Comparison of ENCODE assay signal across 22 cellular contexts in genomic region chr10:129280103-129280502, GRCh38.
A peak's percentile ranks its signal among the peaks of the same experiment; 100 is the strongest.
DNase-seq lines count a peak whose midpoint lies in the region; ATAC-seq and TF ChIP-seq lines count a peak whose summit lies in the region.
"Had no signal": no experiment of that assay in that cellular context is flagged by ENCODE, and none has a peak within 500 bp of the region (broad histone marks: within the 10 kb centered on the region; RNA-seq: fewer than 3 reads in every experiment).

No MANE protein-coding gene starts in this region.

- H3K4me3 ChIP-seq in heart left ventricle, result no peak overlapping the region
- no peak overlapping the region for H3K4me3 ChIP-seq in A673 (ENCODE audit: low read depth, low read length, poor library complexity, severe bottlenecking)
- H3K4me3 ChIP-seq: BLaER1 treated with 17β-estradiol and CSF1 and Interleukin-3, amounts not matched to agents 10 nM and 100 nM; GM12878; HAP-1 had no signal

- CTCF ChIA-PET in A673 (lab: Charles Lee), result no interaction called here

- no peaks in the 10 kb centered on the region for H3K27me3 Mint-ChIP-seq in nephron (ENCODE audit: low read depth)

- BruUV-seq in A673 (replicated peaks; lab: Mats Ljungman, UMichigan), result no TSS peak

- H3K9me3 Mint-ChIP-seq in nephron, result peaks cover 15% of the 10 kb centered on the region

- H3K4me1 Mint-ChIP-seq in nephron, result peaks cover 57% of the 10 kb centered on the region
- H3K4me1 Mint-ChIP-seq: CD14-positive monocyte had no signal

- intact Hi-C loops in Right ventricle myocardium inferior (cut with DNase I) (no loop called here), heart left ventricle (cut with DNase I) (no loop called here), A673 (cut with micrococcal nuclease; ENCODE audit: unreplicated experiment) (no loop called here)

- peak; percentile 60 for ATAC-seq in Right ventricle myocardium inferior
- no peak for ATAC-seq in heart left ventricle
- ATAC-seq in GM19397 (IDR thresholded peaks at IDR 0.05; ENCODE audit: unreplicated experiment), result no peak
- no peak for ATAC-seq in GM19324 (IDR thresholded peaks at IDR 0.05; ENCODE audit: low FRiP score, unreplicated experiment)
- ATAC-seq: GM12878 had no signal

- H3K4me1 ChIP-seq in heart left ventricle, result peaks cover 0 to 18% (median 0%) of the 10 kb centered on the region in 12 donors
- peaks cover 16% of the 10 kb centered on the region for H3K4me1 ChIP-seq in A673 (ENCODE audit: insufficient read depth, low read length, poor library complexity, severe bottlenecking)
- H3K4me1 ChIP-seq: BE2C, HAP-1 had no signal

- H3K27me3 ChIP-seq in heart left ventricle (peaks cover 0 to 4% (median 0%) of the 10 kb centered on the region in 9 donors), A673 (replicated peaks; ENCODE audit: insufficient read depth, low read depth, low read length, poor library complexity) (no peaks in the 10 kb centered on the region)
- H3K27me3 ChIP-seq: BE2C; BLaER1 treated with 17β-estradiol and CSF1 and Interleukin-3, amounts not matched to agents 10 nM and 100 nM had no signal

- no peak for TF ChIP-seq CTCF in heart left ventricle (IDR thresholded peaks at IDR 0.05)
- TF ChIP-seq CTCF in A673 (conservative IDR thresholded peaks at IDR 0.05; ENCODE audit: low read depth, low read length), result no peak
- no peak for TF ChIP-seq CTCF in nephron (IDR thresholded peaks at IDR 0.05; ENCODE audit: unreplicated experiment in 3 of 3)

- WGBS in heart left ventricle, 4 donors, result 55 to 65% (median 63%) methylated on average over 1 of the region's 1 CpG

- POLR2A ChIA-PET in A673 (lab: Charles Lee; ENCODE audit: low non-redundant PET), result no interaction called here

- H3K27ac ChIP-seq in heart left ventricle, result no peak overlapping the region
- H3K27ac ChIP-seq in A673 (ENCODE audit: low read depth, low read length, poor library complexity, severe bottlenecking), result peak overlapping the region; percentile 15
- H3K27ac ChIP-seq: 22Rv1; BLaER1 treated with 17β-estradiol and CSF1 and Interleukin-3, amounts not matched to agents 10 nM and 100 nM had no signal

- peaks cover 0 to 11% (median 0%) of the 10 kb centered on the region in 12 donors for H3K9me3 ChIP-seq in heart left ventricle
- peaks cover 14% of the 10 kb centered on the region for H3K9me3 ChIP-seq in A673 (ENCODE audit: low read depth, low read length, poor library complexity, severe bottlenecking)
- H3K9me3 ChIP-seq: BE2C, HAP-1 had no signal

- no peaks in the 10 kb centered on the region for H3K36me3 Mint-ChIP-seq in nephron (ENCODE audit: low read depth)
- H3K36me3 Mint-ChIP-seq: CD14-positive monocyte; CD8-positive, alpha-beta memory T cell had no signal

- TF ChIP-seq POLR2A in heart left ventricle (IDR thresholded peaks at IDR 0.05), result no peak

- peak overlapping the region in 2 of 3 experiments; percentile 47 to 78 for H3K27ac Mint-ChIP-seq in nephron
- H3K27ac Mint-ChIP-seq: CD14-positive monocyte; CD4-positive, alpha-beta T cell; CD8-positive, alpha-beta memory T cell; HFFc6 had no signal

- H3K36me3 ChIP-seq in heart left ventricle, result no peaks in the 10 kb centered on the region
- H3K36me3 ChIP-seq in A673 (ENCODE audit: insufficient read depth, low read length, poor library complexity, severe bottlenecking), result peaks cover 12% of the 10 kb centered on the region
- H3K36me3 ChIP-seq: BE2C; BLaER1 treated with 17β-estradiol and CSF1 and Interleukin-3, amounts not matched to agents 10 nM and 100 nM; HAP-1 had no signal

- DNase-seq in Right ventricle myocardium inferior (ENCODE audit: missing footprints) (no peak), heart left ventricle (no peak), A673 (ENCODE audit: low spot score) (no peak)
- DNase-seq: ACHN; AML-193; BE2C; CD4-positive, alpha-beta T cell; CD8-positive, alpha-beta memory T cell; DMS 273 treated with DMSO at 0.1 percent for 48 hours; DMS79; EL; GDM1; GOT3; HFFc6 had no signal

- H3K4me3 Mint-ChIP-seq in nephron, result no peak overlapping the region
- H3K4me3 Mint-ChIP-seq: CD14-positive monocyte; CD4-positive, alpha-beta T cell; CD8-positive, alpha-beta memory T cell; HFFc6 had no signal
